9 cellular contexts compared by ENCODE assay signal in genomic region chr16:11884035-11884434, GRCh38.
"Had no signal": no experiment of that assay in that cellular context is flagged by ENCODE, and none has a peak within 500 bp of the region (broad histone marks: within the 10 kb centered on the region; RNA-seq: fewer than 3 reads in every experiment).

No MANE protein-coding gene starts in this region.

- DNase-seq: GM23248, GOT3, H7, HFFc6, IMR-90, KBM-7 had no signal

- H3K27ac Mint-ChIP-seq: HFFc6 had no signal

- H3K27ac ChIP-seq: GM23248, HL-60 had no signal

- ATAC-seq: HCT116 had no signal

- H3K4me3 Mint-ChIP-seq: HFFc6 had no signal

- H3K4me3 ChIP-seq: GM23248, HAP-1 had no signal

- H3K9me3 ChIP-seq: HAP-1 had no signal

- H3K9me3 Mint-ChIP-seq: HFFc6 had no signal

- H2AFZ ChIP-seq: GM23248 had no signal

- H3K9ac ChIP-seq: GM23248 had no signal
